2 cellular contexts compared by ENCODE assay signal in the genomic region with DNA sequence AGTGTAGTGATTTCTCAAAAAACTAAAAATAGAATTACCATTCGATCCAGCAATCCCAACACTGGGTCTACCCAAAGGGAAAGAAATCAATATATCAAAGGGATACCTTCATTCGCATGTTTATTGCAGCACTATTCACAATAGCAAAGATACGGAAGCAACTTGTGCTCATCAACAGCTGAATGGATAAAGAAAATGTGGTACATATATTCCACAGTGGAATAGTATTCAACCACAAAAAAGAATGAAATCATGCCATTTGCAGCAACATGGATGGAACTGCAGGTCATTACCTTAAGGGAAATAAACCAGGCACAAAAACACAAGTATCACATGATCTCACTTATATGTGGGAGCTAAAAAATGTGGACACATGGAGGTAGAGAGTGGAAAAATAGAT.
TF ChIP-seq lines count a peak whose summit lies in the region.

No MANE protein-coding gene starts in this region.

TF ChIP-seq in SK-N-SH treated with all-trans-retinoic acid at 6 μM for 48 hours, 23 proteins besides CTCF, POLR2A, EP300 and RAD21:
- TF ChIP-seq, protein P1, sequence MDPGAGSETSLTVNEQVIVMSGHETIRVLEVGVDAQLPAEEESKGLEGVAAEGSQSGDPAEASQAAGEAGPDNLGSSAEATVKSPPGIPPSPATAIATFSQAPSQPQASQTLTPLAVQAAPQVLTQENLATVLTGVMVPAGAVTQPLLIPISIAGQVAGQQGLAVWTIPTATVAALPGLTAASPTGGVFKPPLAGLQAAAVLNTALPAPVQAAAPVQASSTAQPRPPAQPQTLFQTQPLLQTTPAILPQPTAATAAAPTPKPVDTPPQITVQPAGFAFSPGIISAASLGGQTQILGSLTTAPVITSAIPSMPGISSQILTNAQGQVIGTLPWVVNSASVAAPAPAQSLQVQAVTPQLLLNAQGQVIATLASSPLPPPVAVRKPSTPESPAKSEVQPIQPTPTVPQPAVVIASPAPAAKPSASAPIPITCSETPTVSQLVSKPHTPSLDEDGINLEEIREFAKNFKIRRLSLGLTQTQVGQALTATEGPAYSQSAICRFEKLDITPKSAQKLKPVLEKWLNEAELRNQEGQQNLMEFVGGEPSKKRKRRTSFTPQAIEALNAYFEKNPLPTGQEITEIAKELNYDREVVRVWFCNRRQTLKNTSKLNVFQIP (CRISPR knock-in tag; IDR thresholded peaks at IDR 0.05; ENCODE audit: borderline replicate concordance, low read depth), result no peak
- TF ChIP-seq ZNF8 (CRISPR knock-in tag; IDR thresholded peaks at IDR 0.05), result peak; percentile 75

TF ChIP-seq in SK-N-SH, 30 proteins besides CTCF, POLR2A, EP300 and RAD21 (continued from another document):
- TF ChIP-seq, protein P2, sequence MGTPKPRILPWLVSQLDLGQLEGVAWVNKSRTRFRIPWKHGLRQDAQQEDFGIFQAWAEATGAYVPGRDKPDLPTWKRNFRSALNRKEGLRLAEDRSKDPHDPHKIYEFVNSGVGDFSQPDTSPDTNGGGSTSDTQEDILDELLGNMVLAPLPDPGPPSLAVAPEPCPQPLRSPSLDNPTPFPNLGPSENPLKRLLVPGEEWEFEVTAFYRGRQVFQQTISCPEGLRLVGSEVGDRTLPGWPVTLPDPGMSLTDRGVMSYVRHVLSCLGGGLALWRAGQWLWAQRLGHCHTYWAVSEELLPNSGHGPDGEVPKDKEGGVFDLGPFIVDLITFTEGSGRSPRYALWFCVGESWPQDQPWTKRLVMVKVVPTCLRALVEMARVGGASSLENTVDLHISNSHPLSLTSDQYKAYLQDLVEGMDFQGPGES (IDR thresholded peaks at IDR 0.05; ENCODE audit: low read depth, low read length), result no peak
- no peak for TF ChIP-seq RFX5 (IDR thresholded peaks at IDR 0.05; ENCODE audit: low read length)
- no peak for TF ChIP-seq GABPA (IDR thresholded peaks at IDR 0.05; ENCODE audit: low read depth)
- TF ChIP-seq, protein P3, sequence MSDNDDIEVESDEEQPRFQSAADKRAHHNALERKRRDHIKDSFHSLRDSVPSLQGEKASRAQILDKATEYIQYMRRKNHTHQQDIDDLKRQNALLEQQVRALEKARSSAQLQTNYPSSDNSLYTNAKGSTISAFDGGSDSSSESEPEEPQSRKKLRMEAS (IDR thresholded peaks at IDR 0.05; ENCODE audit: low read depth), result no peak
- no peak for TF ChIP-seq GATA2 (CRISPR knock-in tag; IDR thresholded peaks at IDR 0.05)
- no peak for TF ChIP-seq RCOR1 (IDR thresholded peaks at IDR 0.05; ENCODE audit: low read length)
- no peak for TF ChIP-seq POLR2AphosphoS5 (IDR thresholded peaks at IDR 0.05; ENCODE audit: low read depth, low read length)
- TF ChIP-seq MXI1 (IDR thresholded peaks at IDR 0.05; ENCODE audit: low read depth, low read length), result no peak
- TF ChIP-seq SMC3 (IDR thresholded peaks at IDR 0.05; ENCODE audit: low read depth, low read length), result no peak
- TF ChIP-seq, protein P4, sequence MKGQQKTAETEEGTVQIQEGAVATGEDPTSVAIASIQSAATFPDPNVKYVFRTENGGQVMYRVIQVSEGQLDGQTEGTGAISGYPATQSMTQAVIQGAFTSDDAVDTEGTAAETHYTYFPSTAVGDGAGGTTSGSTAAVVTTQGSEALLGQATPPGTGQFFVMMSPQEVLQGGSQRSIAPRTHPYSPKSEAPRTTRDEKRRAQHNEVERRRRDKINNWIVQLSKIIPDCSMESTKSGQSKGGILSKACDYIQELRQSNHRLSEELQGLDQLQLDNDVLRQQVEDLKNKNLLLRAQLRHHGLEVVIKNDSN (IDR thresholded peaks at IDR 0.05; ENCODE audit: borderline replicate concordance, low read depth), result no peak
- no peak for TF ChIP-seq RXRA (IDR thresholded peaks at IDR 0.05; ENCODE audit: borderline replicate concordance, low read depth)
- TF ChIP-seq FOSL2 (IDR thresholded peaks at IDR 0.05; ENCODE audit: borderline replicate concordance, low read depth), result no peak
- no peak for TF ChIP-seq ELF1 (IDR thresholded peaks at IDR 0.05)
TF ChIP-seq in SK-N-SH: peak in this region for 0.
